Comparison of ENCODE assay signal across 6 cellular contexts in genomic region chrX:48956728-48957414, GRCh38. TPM values are rescaled to one million over a fixed set of nuclear protein-coding genes. Genes with fewer than 3 reads are reported as not detected.
DNase-seq lines count a peak whose midpoint lies in the region; ATAC-seq and TF ChIP-seq lines count a peak whose summit lies in the region.

No MANE protein-coding gene starts in this region.

- H4K8ac ChIP-seq in trophoblast cell (ENCODE audit: low read depth, low read length) = peak overlapping the region; percentile 54

- peak overlapping the region; percentile 86 for H4K12ac ChIP-seq in trophoblast cell (ENCODE audit: low read depth, low read length)

- DNase-seq in Panc1 (ENCODE audit: low read depth, low spot score) = no peak
- DNase-seq in coronary artery (ENCODE audit: low spot score) = no peak
- DNase-seq in trophoblast cell = peak in 1 of 2 donors; percentile 17
- no peak for DNase-seq in NAMALWA (ENCODE audit: low spot score)
- no peak for DNase-seq in NCI-H69 (lab: John Stamatoyannopoulos, UW)

- peak overlapping the region; percentile 52 for H2BK120ac ChIP-seq in trophoblast cell (ENCODE audit: insufficient read depth, low read length, poor library complexity)

- peaks cover 11% of the 10 kb centered on the region for H3K79me1 ChIP-seq in trophoblast cell (ENCODE audit: low read length)

- peak overlapping the region; percentile 52 for H2AFZ ChIP-seq in trophoblast cell (ENCODE audit: insufficient read depth, low read length, poor library complexity)

- H3K27ac ChIP-seq in C4-2B = peak overlapping the region; percentile 88
- peak overlapping the region; percentile 63 for H3K27ac ChIP-seq in Panc1 (ENCODE audit: low read length)
- peak overlapping the region; percentile 84 to 95 for H3K27ac ChIP-seq in coronary artery
- peak overlapping the region; percentile 83 for H3K27ac ChIP-seq in trophoblast cell (ENCODE audit: low read depth, low read length)

- H3K4me2 ChIP-seq in trophoblast cell (ENCODE audit: low read length) = peak overlapping the region; percentile 94

- peaks cover 13% of the 10 kb centered on the region for H3K4me1 ChIP-seq in Panc1 (ENCODE audit: control insufficient read depth, insufficient read depth, low read length)
- peaks cover 0 to 7% of the 10 kb centered on the region in 2 experiments for H3K4me1 ChIP-seq in trophoblast cell (ENCODE audit: control insufficient read depth in 1 of 2, insufficient read depth in 2 of 2, low read length in 2 of 2)

- H3K9ac ChIP-seq in trophoblast cell (ENCODE audit: low read length) = peak overlapping the region; percentile 88

- peak overlapping the region; percentile 74 for H3K14ac ChIP-seq in trophoblast cell (ENCODE audit: low read length)

- H3K18ac ChIP-seq in trophoblast cell (ENCODE audit: low read length) = peak overlapping the region; percentile 51

- peak overlapping the region; percentile 86 for H2AK5ac ChIP-seq in trophoblast cell (ENCODE audit: low read length)

- no CpG with 5 or more reads among the region's 61 CpGs for WGBS in trophoblast cell (ENCODE audit: extremely low coverage, insufficient coverage, insufficient read length)

- ATAC-seq in Panc1 = no peak

- no peaks in the 10 kb centered on the region for H3K9me3 ChIP-seq in Panc1 (ENCODE audit: control insufficient read depth, insufficient read depth, low read depth, low read length)
- no peaks in the 10 kb centered on the region for H3K9me3 ChIP-seq in trophoblast cell (ENCODE audit: insufficient read depth, low read depth, low read length)

- POLR2A ChIA-PET in Panc1 (lab: Charles Lee) = no interaction called here

- H4K91ac ChIP-seq in trophoblast cell (ENCODE audit: low read depth, low read length) = peak overlapping the region; percentile 53

- intact Hi-C loops in Panc1 (cut with micrococcal nuclease; ENCODE audit: unreplicated experiment) = no loop called here

- peaks cover 10% of the 10 kb centered on the region for H3K79me2 ChIP-seq in trophoblast cell (ENCODE audit: control insufficient read depth, insufficient read depth, low read length, poor library complexity)

- H2BK5ac ChIP-seq in trophoblast cell (ENCODE audit: low read depth, low read length, poor library complexity) = peak overlapping the region; percentile 27

- peak overlapping the region; percentile 96 for H3K4ac ChIP-seq in trophoblast cell (ENCODE audit: low read depth, low read length)

- no peak overlapping the region for H3K23ac ChIP-seq in trophoblast cell (ENCODE audit: low read length)

- CTCF ChIA-PET in Panc1 (lab: Charles Lee) = no interaction called here

- in situ Hi-C loops in Panc1 (cut with HindIII; ENCODE audit: low pct_unique_long_range_greater_than_20kb, low sequenced_read_pairs) = no loop called here

- H2BK12ac ChIP-seq in trophoblast cell (ENCODE audit: low read length) = no peak overlapping the region

- no peaks in the 10 kb centered on the region for H3K27me3 ChIP-seq in Panc1 (ENCODE audit: control insufficient read depth, insufficient read depth, low read length)
- no peaks in the 10 kb centered on the region for H3K27me3 ChIP-seq in trophoblast cell (ENCODE audit: insufficient read depth, low read length)

- no peak for TF ChIP-seq CTCF in C4-2B (conservative IDR thresholded peaks at IDR 0.05)
- no peak for TF ChIP-seq CTCF in Panc1 (IDR thresholded peaks at IDR 0.05)
- no peak for TF ChIP-seq CTCF in coronary artery (IDR thresholded peaks at IDR 0.05)

- H3K36me3 ChIP-seq in Panc1 (ENCODE audit: control insufficient read depth, insufficient read depth, low read length) = no peaks in the 10 kb centered on the region
- peaks cover 7 to 20% of the 10 kb centered on the region in 2 experiments for H3K36me3 ChIP-seq in trophoblast cell (ENCODE audit: control insufficient read depth in 1 of 2, insufficient read depth in 2 of 2, low read length in 2 of 2)

- H3K4me3 ChIP-seq in Panc1 (ENCODE audit: low read depth in 2 of 2, low read length in 2 of 2) = peak overlapping the region; percentile 72 to 79
- H3K4me3 ChIP-seq in coronary artery = peak overlapping the region; percentile 84
- H3K4me3 ChIP-seq in trophoblast cell (ENCODE audit: low read depth, low read length) = peak overlapping the region; percentile 93

- no TSS peak for BruUV-seq in Panc1 (replicated peaks; lab: Mats Ljungman, UMichigan)

RNA-seq across cellular contexts. Expression of gene OTUD5, which starts 0.5 kb away (rescaled TPM):
- total RNA-seq in Panc1 (2021; ENCODE audit: unreplicated experiment) = 59.5 TPM
- polyA plus RNA-seq in Panc1 (2012; ENCODE audit: insufficient read length) = 102 TPM
- 56.7 and 57.3 TPM in 2 replicates for polyA plus RNA-seq in trophoblast cell (2013)

RNA-seq across cellular contexts. Expression of gene KCND1, which starts 14.8 kb away (rescaled TPM):
- 5.5 TPM for total RNA-seq in Panc1 (2021; ENCODE audit: unreplicated experiment)
- polyA plus RNA-seq in Panc1 (2012; ENCODE audit: insufficient read length) = 8.5 TPM
- 1.5 and 1.9 TPM in 2 replicates for polyA plus RNA-seq in trophoblast cell (2013)

RNA-seq across cellular contexts. Expression of gene PIM2, which starts 38.0 kb away (rescaled TPM):
- total RNA-seq in Panc1 (2021; ENCODE audit: unreplicated experiment) = 52.6 TPM
- 28.1 TPM for polyA plus RNA-seq in Panc1 (2012; ENCODE audit: insufficient read length)
- 5.0 and 5.4 TPM in 2 replicates for polyA plus RNA-seq in trophoblast cell (2013)

RNA-seq across cellular contexts. Expression of gene GRIPAP1, which starts 45.2 kb away (rescaled TPM):
- 51.0 TPM for total RNA-seq in Panc1 (2021; ENCODE audit: unreplicated experiment)
- polyA plus RNA-seq in Panc1 (2012; ENCODE audit: insufficient read length) = 45.7 TPM
- 13.3 and 14.0 TPM in 2 replicates for polyA plus RNA-seq in trophoblast cell (2013)

RNA-seq across cellular contexts. Expression of gene SLC35A2, which starts 45.4 kb away (rescaled TPM):
- total RNA-seq in Panc1 (2021; ENCODE audit: unreplicated experiment) = 72.4 TPM
- 94.0 TPM for polyA plus RNA-seq in Panc1 (2012; ENCODE audit: insufficient read length)
- 29.7 and 29.9 TPM in 2 replicates for polyA plus RNA-seq in trophoblast cell (2013)
